In genomic region chr14:61671086-61671485, GRCh38 we compare ENCODE assay signal across 9 cellular contexts. TPM values are rescaled to one million over a fixed set of nuclear protein-coding genes. Genes with fewer than 3 reads are reported as not detected.
DNase-seq lines count a peak whose midpoint lies in the region; ATAC-seq and TF ChIP-seq lines count a peak whose summit lies in the region.
"Had no signal": no experiment of that assay in that cellular context is flagged by ENCODE, and none has a peak within 500 bp of the region (broad histone marks: within the 10 kb centered on the region; RNA-seq: fewer than 3 reads in every experiment).

No MANE protein-coding gene starts in this region.

- peak; percentile 91 for ATAC-seq in HG03066 (IDR thresholded peaks at IDR 0.05; ENCODE audit: low read depth, unreplicated experiment)

- no peaks in the 10 kb centered on the region for H3K27me3 ChIP-seq in thymus (ENCODE audit: control insufficient read depth, insufficient read depth)
- H3K27me3 ChIP-seq in right atrium auricular region: no peaks in the 10 kb centered on the region

- 5% methylated on average over 3 of the region's 3 CpGs for WGBS in thymus

- H3K9me3 ChIP-seq in thymus (ENCODE audit: control insufficient read depth) (no peaks in the 10 kb centered on the region), right atrium auricular region (no peaks in the 10 kb centered on the region)

- H3K36me3 ChIP-seq in thymus (ENCODE audit: control insufficient read depth, insufficient read depth) (no peaks in the 10 kb centered on the region), right atrium auricular region (no peaks in the 10 kb centered on the region)

- no peak overlapping the region for H3K4me3 ChIP-seq in thymus (ENCODE audit: low read length)
- no peak overlapping the region for H3K4me3 ChIP-seq in right atrium auricular region

- TF ChIP-seq CTCF in right atrium auricular region (IDR thresholded peaks at IDR 0.05): no peak

- peak; percentile 17 for DNase-seq in activated gamma-delta T cell treated with Interleukin-2 at 50 U/mL for 16 hours
- DNase-seq in activated gamma-delta T cell (lab: John Stamatoyannopoulos, UW): no peak
- peak; percentile 22 to 23 for DNase-seq in activated CD4-positive, alpha-beta T cell treated with anti-CD3 and anti-CD28 coated beads, Interleukin-2, amount 50 U/mL, for 4 hours
- DNase-seq in right atrium auricular region (ENCODE audit: low spot score): no peak
- no peak for DNase-seq in superior temporal gyrus (ENCODE audit: extremely low spot score)
- DNase-seq in midbrain (lab: John Stamatoyannopoulos, UW): no peak
- DNase-seq: NCI-H510A had no signal

- H3K27ac ChIP-seq in thymus (ENCODE audit: low read depth): peak overlapping the region; percentile 98
- H3K27ac ChIP-seq in right atrium auricular region: no peak overlapping the region

- H3K4me1 ChIP-seq in thymus (ENCODE audit: control insufficient read depth, insufficient read depth, low read length): peaks cover 14% of the 10 kb centered on the region
- no peaks in the 10 kb centered on the region for H3K4me1 ChIP-seq in right atrium auricular region

RNA-seq across cellular contexts. Expression of gene HIF1A, which starts 24.2 kb away (rescaled TPM):
- 75.6 TPM for polyA plus RNA-seq in thymus
- 10 to 100 TPM; 81.2 to 89.1 TPM for total RNA-seq in right atrium auricular region

Comparison
In these comparisons a context has a peak if more than half of its experiments do, and no peak if none do; other contexts are left out.
1. DNase-seq: peak in activated gamma-delta T cell treated with Interleukin-2 at 50 U/mL for 16 hours (single experiment) and activated CD4-positive, alpha-beta T cell treated with anti-CD3 and anti-CD28 coated beads, Interleukin-2, amount 50 U/mL, for 4 hours (2 of 2); none in activated gamma-delta T cell (single experiment), right atrium auricular region (single experiment), superior temporal gyrus (single experiment) and midbrain (single experiment).